40 cellular contexts compared by ENCODE assay signal in the genomic region with DNA sequence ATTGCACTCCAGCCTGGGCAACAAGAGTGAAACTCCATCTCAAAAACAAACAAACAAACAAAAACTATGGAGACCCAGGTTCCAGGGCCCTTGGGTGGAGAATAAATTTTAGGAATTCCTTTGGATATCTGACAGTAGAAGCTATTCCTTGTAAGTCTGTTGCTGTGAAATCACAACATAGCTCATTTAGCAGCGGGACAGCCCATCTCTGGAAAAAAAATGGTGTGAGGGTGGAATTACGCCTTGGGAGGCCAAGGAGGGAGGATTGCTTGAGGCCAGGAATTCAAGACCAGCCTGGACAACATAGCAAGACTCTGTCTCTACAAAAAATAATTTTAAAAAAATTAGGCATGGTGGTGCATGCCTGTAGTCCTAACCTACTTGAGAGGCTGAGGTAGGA. TPM values are rescaled to one million over a fixed set of nuclear protein-coding genes. Genes with fewer than 3 reads are reported as not detected.
"Had no signal": no experiment of that assay in that cellular context is flagged by ENCODE, and none has a peak within 500 bp of the region (broad histone marks: within the 10 kb centered on the region; RNA-seq: fewer than 3 reads in every experiment).

No MANE protein-coding gene starts in this region.

- H3K27ac ChIP-seq: adrenal gland, ascending aorta, body of pancreas, brain microvascular endothelial cell, breast epithelium, cardiac muscle cell had no signal

- H3K4me1 Mint-ChIP-seq: activated naive CD8-positive, alpha-beta T cell treated with anti-CD3 and anti-CD28 coated beads, Interleukin-2, amount 10 ng/mL, durations not matched to agents 7 days and 5 days; activated T-helper 17 cell treated with anti-CD3 and anti-CD28 coated beads, Interleukin-2, amount 50 U/mL, for 72 hours had no signal

- H3K9me3 Mint-ChIP-seq: activated naive CD4-positive, alpha-beta T cell treated with anti-CD3 and anti-CD28 coated beads, Interleukin-2, amount 50 U/mL, for 24 hours; activated naive CD4-positive, alpha-beta T cell treated with anti-CD3 and anti-CD28 coated beads, Interleukin-2, amount 50 U/mL, for 72 hours; activated naive CD8-positive, alpha-beta T cell treated with anti-CD3 and anti-CD28 coated beads for 36 hours; activated naive CD8-positive, alpha-beta T cell treated with anti-CD3 and anti-CD28 coated beads, Interleukin-2, amount 10 ng/mL, durations not matched to agents 7 days and 5 days; activated naive CD8-positive, alpha-beta T cell treated with anti-CD3 and anti-CD28 coated beads, Interleukin-2, amount 50 U/mL, for 24 hours; activated T-cell treated with anti-CD3 and anti-CD28 coated beads, Interleukin-2, amount 50 U/mL, for 24 hours; activated T-cell treated with anti-CD3 and anti-CD28 coated beads, Interleukin-2, amount 50 U/mL, for 4 hours; activated T-cell treated with anti-CD3 and anti-CD28 coated beads, Interleukin-2, amount 50 U/mL, for 72 hours; activated T-helper 1 cell treated with anti-CD3 and anti-CD28 coated beads, Interleukin-12 subunit alpha, Interleukin-12 subunit beta, Interleukin-2, Interleukin-4 antibody, amounts not matched to agents 30 ng/mL and 10 ng/mL and 1 ng/mL, durations not matched to agents 14 hours and 24 hours and 36 hours; activated T-helper 17 cell treated with anti-CD3 and anti-CD28 coated beads, Interleukin-2, amount 50 U/mL, for 72 hours; activated T-helper 2 cell treated with anti-CD3 and anti-CD28 coated beads, Interferon-gamma antibody, Interleukin-2, Interleukin-4, amounts not matched to agents 10 μg/mL and 5 μg/mL and 100 μg/mL, durations not matched to agents 14 hours and 24 hours and 36 hours; brain; central memory CD8-positive, alpha-beta T cell had no signal

- DNase-seq: activated effector memory CD4-positive, alpha-beta T cell treated with anti-CD3 and anti-CD28 coated beads, Interleukin-2, amount 50 U/mL, for 16 hours; activated effector memory CD4-positive, alpha-beta T cell treated with Interleukin-2 at 50 U/mL for 16 hours; activated gamma-delta T cell; activated gamma-delta T cell treated with Interleukin-2 at 50 U/mL for 16 hours; activated naive CD4-positive, alpha-beta T cell; activated naive CD4-positive, alpha-beta T cell treated with anti-CD3 and anti-CD28 coated beads, Interleukin-2, amount 50 U/mL, for 16 hours; activated naive CD4-positive, alpha-beta T cell treated with Interleukin-2 at 50 U/mL for 16 hours; activated naive CD8-positive, alpha-beta T cell treated with anti-CD3 and anti-CD28 coated beads for 36 hours; activated naive CD8-positive, alpha-beta T cell treated with anti-CD3 and anti-CD28 coated beads, Interleukin-2, amount 10 ng/mL, durations not matched to agents 7 days and 5 days; activated naive CD8-positive, alpha-beta T cell treated with anti-CD3 and anti-CD28 coated beads, Interleukin-2, amount 50 U/mL, for 24 hours; activated T-cell treated with anti-CD3 and anti-CD28 coated beads, Interleukin-2, amount 50 U/mL, for 1 hour; activated T-cell treated with anti-CD3 and anti-CD28 coated beads, Interleukin-2, amount 50 U/mL, for 24 hours; activated T-cell treated with anti-CD3 and anti-CD28 coated beads, Interleukin-2, amount 50 U/mL, for 4 hours; activated T-cell treated with anti-CD3 and anti-CD28 coated beads, Interleukin-2, amount 50 U/mL, for 48 hours; activated T-cell treated with anti-CD3 and anti-CD28 coated beads, Interleukin-2, amount 50 U/mL, for 72 hours; amniotic stem cell; amygdala; anterior cingulate cortex; aorta; body of pancreas; brain microvascular endothelial cell; caudate nucleus; central memory CD4-positive, alpha-beta T cell; cerebellar nuclear complex had no signal

- H3K4me1 ChIP-seq: ascending aorta, breast epithelium had no signal

- ATAC-seq: activated naive CD4-positive, alpha-beta T cell treated with anti-CD3 and anti-CD28 coated beads, Interleukin-2, amount 50 U/mL, for 72 hours; activated naive CD8-positive, alpha-beta T cell treated with anti-CD3 and anti-CD28 coated beads, Interleukin-2, amount 50 U/mL, for 24 hours; activated T-cell treated with anti-CD3 and anti-CD28 coated beads, Interleukin-2, amount 50 U/mL, for 4 hours; activated T-cell treated with anti-CD3 and anti-CD28 coated beads, Interleukin-2, amount 50 U/mL, for 72 hours; activated T-helper 17 cell treated with anti-CD3 and anti-CD28 coated beads, Interleukin-2, amount 50 U/mL, for 72 hours; body of pancreas had no signal

- H3K4me3 ChIP-seq: adrenal gland, ascending aorta, body of pancreas, breast epithelium, cardiac muscle cell had no signal

- H3K27me3 Mint-ChIP-seq: central memory CD8-positive, alpha-beta T cell had no signal

- H3K27me3 ChIP-seq: adrenal gland, ascending aorta, body of pancreas, brain microvascular endothelial cell, breast epithelium, cardiac muscle cell had no signal

- H3K9me3 ChIP-seq: adrenal gland, ascending aorta, body of pancreas, breast epithelium had no signal

- H3K27ac Mint-ChIP-seq: activated naive CD4-positive, alpha-beta T cell treated with anti-CD3 and anti-CD28 coated beads, Interleukin-2, amount 50 U/mL, for 24 hours; activated naive CD4-positive, alpha-beta T cell treated with anti-CD3 and anti-CD28 coated beads, Interleukin-2, amount 50 U/mL, for 72 hours; activated naive CD8-positive, alpha-beta T cell; activated naive CD8-positive, alpha-beta T cell treated with anti-CD3 and anti-CD28 coated beads for 36 hours; activated naive CD8-positive, alpha-beta T cell treated with anti-CD3 and anti-CD28 coated beads, Interleukin-2, amount 10 ng/mL, durations not matched to agents 7 days and 5 days; activated naive CD8-positive, alpha-beta T cell treated with anti-CD3 and anti-CD28 coated beads, Interleukin-2, amount 50 U/mL, for 24 hours; activated T-cell treated with anti-CD3 and anti-CD28 coated beads, Interleukin-2, amount 50 U/mL, for 24 hours; activated T-cell treated with anti-CD3 and anti-CD28 coated beads, Interleukin-2, amount 50 U/mL, for 72 hours; activated T-helper 1 cell treated with anti-CD3 and anti-CD28 coated beads, Interleukin-12 subunit alpha, Interleukin-12 subunit beta, Interleukin-2, Interleukin-4 antibody, amounts not matched to agents 30 ng/mL and 10 ng/mL and 1 ng/mL, durations not matched to agents 14 hours and 24 hours and 36 hours; activated T-helper 17 cell treated with anti-CD3 and anti-CD28 coated beads, Interleukin-2, amount 50 U/mL, for 72 hours; activated T-helper 2 cell treated with anti-CD3 and anti-CD28 coated beads, Interferon-gamma antibody, Interleukin-2, Interleukin-4, amounts not matched to agents 10 μg/mL and 5 μg/mL and 100 μg/mL, durations not matched to agents 14 hours and 24 hours and 36 hours; brain had no signal

- H3K36me3 ChIP-seq: adrenal gland, ascending aorta, brain microvascular endothelial cell, breast epithelium, cardiac muscle cell had no signal

- H3K36me3 Mint-ChIP-seq: activated naive CD4-positive, alpha-beta T cell treated with anti-CD3 and anti-CD28 coated beads, Interleukin-2, amount 50 U/mL, for 24 hours; activated naive CD4-positive, alpha-beta T cell treated with anti-CD3 and anti-CD28 coated beads, Interleukin-2, amount 50 U/mL, for 72 hours; activated naive CD8-positive, alpha-beta T cell treated with anti-CD3 and anti-CD28 coated beads for 36 hours; activated naive CD8-positive, alpha-beta T cell treated with anti-CD3 and anti-CD28 coated beads, Interleukin-2, amount 10 ng/mL, durations not matched to agents 7 days and 5 days; brain had no signal

- H3K4me3 Mint-ChIP-seq: activated naive CD4-positive, alpha-beta T cell treated with anti-CD3 and anti-CD28 coated beads, Interleukin-2, amount 50 U/mL, for 24 hours; activated naive CD8-positive, alpha-beta T cell; activated naive CD8-positive, alpha-beta T cell treated with anti-CD3 and anti-CD28 coated beads for 36 hours; activated naive CD8-positive, alpha-beta T cell treated with anti-CD3 and anti-CD28 coated beads, Interleukin-2, amount 10 ng/mL, durations not matched to agents 7 days and 5 days; activated naive CD8-positive, alpha-beta T cell treated with anti-CD3 and anti-CD28 coated beads, Interleukin-2, amount 50 U/mL, for 24 hours; activated T-cell treated with anti-CD3 and anti-CD28 coated beads, Interleukin-2, amount 50 U/mL, for 24 hours; activated T-cell treated with anti-CD3 and anti-CD28 coated beads, Interleukin-2, amount 50 U/mL, for 4 hours; activated T-cell treated with anti-CD3 and anti-CD28 coated beads, Interleukin-2, amount 50 U/mL, for 72 hours; activated T-helper 1 cell treated with anti-CD3 and anti-CD28 coated beads, Interleukin-12 subunit alpha, Interleukin-12 subunit beta, Interleukin-2, Interleukin-4 antibody, amounts not matched to agents 30 ng/mL and 10 ng/mL and 1 ng/mL, durations not matched to agents 14 hours and 24 hours and 36 hours; activated T-helper 17 cell treated with anti-CD3 and anti-CD28 coated beads, Interleukin-2, amount 50 U/mL, for 72 hours; brain; central memory CD8-positive, alpha-beta T cell had no signal

RNA-seq across cellular contexts. Expression of gene UBE2L5, which starts 27.8 kb away (rescaled TPM):
- total RNA-seq: activated naive CD8-positive, alpha-beta T cell treated with anti-CD3 and anti-CD28 coated beads for 36 hours; activated naive CD8-positive, alpha-beta T cell treated with anti-CD3 and anti-CD28 coated beads, Interleukin-2, amount 10 ng/mL, durations not matched to agents 7 days and 5 days; activated T-cell treated with anti-CD3 and anti-CD28 coated beads, Interleukin-2, amount 50 U/mL, for 4 hours; activated T-cell treated with anti-CD3 and anti-CD28 coated beads, Interleukin-2, amount 50 U/mL, for 72 hours; activated T-helper 1 cell treated with anti-CD3 and anti-CD28 coated beads, Interleukin-12 subunit alpha, Interleukin-12 subunit beta, Interleukin-2, Interleukin-4 antibody, amounts not matched to agents 30 ng/mL and 10 ng/mL and 1 ng/mL, durations not matched to agents 14 hours and 24 hours and 36 hours; activated T-helper 17 cell treated with anti-CD3 and anti-CD28 coated beads, Interleukin-2, amount 50 U/mL, for 72 hours; activated T-helper 2 cell treated with anti-CD3 and anti-CD28 coated beads, Interferon-gamma antibody, Interleukin-2, Interleukin-4, amounts not matched to agents 10 μg/mL and 5 μg/mL and 100 μg/mL, durations not matched to agents 14 hours and 24 hours and 36 hours; ascending aorta; astrocyte; body of pancreas; bronchial epithelial cell; cardiac septum; chondrocyte had no signal
- polyA plus RNA-seq: cardiac muscle cell had no signal
